In genomic region chr2:101517753-101518152, GRCh38 we compare ENCODE assay signal across 12 cellular contexts. TPM values are rescaled to one million over a fixed set of nuclear protein-coding genes. Genes with fewer than 3 reads are reported as not detected.
A peak's percentile ranks its signal among the peaks of the same experiment; 100 is the strongest.
DNase-seq lines count a peak whose midpoint lies in the region; ATAC-seq lines count a peak whose summit lies in the region.
"Had no signal": no experiment of that assay in that cellular context is flagged by ENCODE, and none has a peak within 500 bp of the region (broad histone marks: within the 10 kb centered on the region; RNA-seq: fewer than 3 reads in every experiment).

No MANE protein-coding gene starts in this region.

- H3K27ac ChIP-seq in iPS-20b (ENCODE audit: low read length), result peak overlapping the region; percentile 39
- H3K27ac ChIP-seq: thoracic aorta had no signal

- intact Hi-C loops in activated T-helper 1 cell treated with anti-CD3 and anti-CD28 coated beads, Interleukin-12 subunit alpha, Interleukin-12 subunit beta, Interleukin-2, Interleukin-4 antibody, amounts not matched to agents 30 ng/mL and 10 ng/mL and 1 ng/mL, durations not matched to agents 14 hours and 24 hours and 36 hours (cut with micrococcal nuclease), result loop anchor here (2.0 to 5.0 kb wide), 2 partner anchors 43 to 100 kb away; partner anchors contain the start of gene RFX8

- peaks cover 51% of the 10 kb centered on the region for H3K4me1 Mint-ChIP-seq in activated T-helper 1 cell treated with anti-CD3 and anti-CD28 coated beads, Interleukin-12 subunit alpha, Interleukin-12 subunit beta, Interleukin-2, Interleukin-4 antibody, amounts not matched to agents 30 ng/mL and 10 ng/mL and 1 ng/mL, durations not matched to agents 14 hours and 24 hours and 36 hours (ENCODE audit: low read depth)

- no peaks in the 10 kb centered on the region for H3K27me3 ChIP-seq in iPS-20b (ENCODE audit: insufficient read depth, low read length)

- peaks cover 7% of the 10 kb centered on the region for H3K36me3 Mint-ChIP-seq in activated T-helper 1 cell treated with anti-CD3 and anti-CD28 coated beads, Interleukin-12 subunit alpha, Interleukin-12 subunit beta, Interleukin-2, Interleukin-4 antibody, amounts not matched to agents 30 ng/mL and 10 ng/mL and 1 ng/mL, durations not matched to agents 14 hours and 24 hours and 36 hours (ENCODE audit: low read depth)
- H3K36me3 Mint-ChIP-seq: CD8-positive, alpha-beta T cell had no signal

- peak overlapping the region; percentile 33; the same call in 1 of the 2 replicates for H3K4me3 ChIP-seq in iPS-20b (ENCODE audit: low read length)
- H3K4me3 ChIP-seq: mucosa of descending colon, thoracic aorta had no signal

- no peak overlapping the region for H3K9ac ChIP-seq in iPS-20b (ENCODE audit: low read depth, low read length)

- peaks cover 7% of the 10 kb centered on the region; the same call in 1 of the 2 replicates for H3K9me3 ChIP-seq in iPS-20b (ENCODE audit: insufficient read depth, low read depth, low read length)
- H3K9me3 ChIP-seq: mucosa of descending colon, thoracic aorta had no signal

- H3K9me3 Mint-ChIP-seq in activated T-helper 1 cell treated with anti-CD3 and anti-CD28 coated beads, Interleukin-12 subunit alpha, Interleukin-12 subunit beta, Interleukin-2, Interleukin-4 antibody, amounts not matched to agents 30 ng/mL and 10 ng/mL and 1 ng/mL, durations not matched to agents 14 hours and 24 hours and 36 hours, result peaks cover 18% of the 10 kb centered on the region

- DNase-seq in AG08395 (ENCODE audit: low spot score) (peak; percentile 60), HT1080 (ENCODE audit: low read depth) (peak; percentile 95), NCI-H1048 (lab: John Stamatoyannopoulos, UW) (no peak), NCI-H2196 treated with DMSO at 0.1 percent for 48 hours (lab: John Stamatoyannopoulos, UW; ENCODE audit: unreplicated experiment) (no peak)
- DNase-seq in activated T-helper 1 cell treated with anti-CD3 and anti-CD28 coated beads, Interleukin-12 subunit alpha, Interleukin-12 subunit beta, Interleukin-2, Interleukin-4 antibody, amounts not matched to agents 30 ng/mL and 10 ng/mL and 1 ng/mL, durations not matched to agents 14 hours and 24 hours and 36 hours (ENCODE audit: low spot score), result no peak
- DNase-seq: CD8-positive, alpha-beta T cell; mucosa of descending colon had no signal

- H3K4me1 ChIP-seq in iPS-20b (ENCODE audit: insufficient read depth, low read length), result peaks cover 23% of the 10 kb centered on the region

- H3K4me3 Mint-ChIP-seq in activated T-helper 1 cell treated with anti-CD3 and anti-CD28 coated beads, Interleukin-12 subunit alpha, Interleukin-12 subunit beta, Interleukin-2, Interleukin-4 antibody, amounts not matched to agents 30 ng/mL and 10 ng/mL and 1 ng/mL, durations not matched to agents 14 hours and 24 hours and 36 hours, result peak overlapping the region; percentile 37
- H3K4me3 Mint-ChIP-seq: activated naive CD4-positive, alpha-beta T cell treated with anti-CD3 and anti-CD28 coated beads for 36 hours; CD8-positive, alpha-beta T cell had no signal

- ATAC-seq in HG02642 (IDR thresholded peaks at IDR 0.05; ENCODE audit: poor library complexity, unreplicated experiment) (no peak), GM19452 (IDR thresholded peaks at IDR 0.05; ENCODE audit: unreplicated experiment) (no peak)
- ATAC-seq: CD8-positive, alpha-beta T cell had no signal

- no peaks in the 10 kb centered on the region for H3K36me3 ChIP-seq in iPS-20b (ENCODE audit: insufficient read depth, low read depth, low read length)
- H3K36me3 ChIP-seq: thoracic aorta had no signal

- H3K27ac Mint-ChIP-seq in activated T-helper 1 cell treated with anti-CD3 and anti-CD28 coated beads, Interleukin-12 subunit alpha, Interleukin-12 subunit beta, Interleukin-2, Interleukin-4 antibody, amounts not matched to agents 30 ng/mL and 10 ng/mL and 1 ng/mL, durations not matched to agents 14 hours and 24 hours and 36 hours, result peak overlapping the region; percentile 3
- H3K27ac Mint-ChIP-seq: activated naive CD4-positive, alpha-beta T cell treated with anti-CD3 and anti-CD28 coated beads for 36 hours; CD8-positive, alpha-beta T cell had no signal

- peaks cover 3% of the 10 kb centered on the region for H3K27me3 Mint-ChIP-seq in activated T-helper 1 cell treated with anti-CD3 and anti-CD28 coated beads, Interleukin-12 subunit alpha, Interleukin-12 subunit beta, Interleukin-2, Interleukin-4 antibody, amounts not matched to agents 30 ng/mL and 10 ng/mL and 1 ng/mL, durations not matched to agents 14 hours and 24 hours and 36 hours (ENCODE audit: insufficient read depth)

RNA-seq across cellular contexts. Expression of gene RFX8, which starts 42.8 kb away (rescaled TPM):
- total RNA-seq in HT1080 (2014; rRNA removed; shearing (Covaris generic)), result 8.1 and 10.6 TPM in 2 replicates
- polyA plus RNA-seq in HT1080 (2015; cell fraction: cytosol; rRNA removed), result 8.8 and 11.3 TPM in 2 replicates
- 65.7 and 89.6 TPM in 2 replicates for polyA plus RNA-seq in HT1080 (2015; cell fraction: nucleus; rRNA removed)
- total RNA-seq in activated T-helper 1 cell treated with anti-CD3 and anti-CD28 coated beads, Interleukin-12 subunit alpha, Interleukin-12 subunit beta, Interleukin-2, Interleukin-4 antibody, amounts not matched to agents 30 ng/mL and 10 ng/mL and 1 ng/mL, durations not matched to agents 14 hours and 24 hours and 36 hours, result 0.78 and 1.2 TPM in 2 replicates
- total RNA-seq: CD8-positive, alpha-beta T cell; mucosa of descending colon had no signal

Comparison
In these comparisons a context has a peak if more than half of its experiments do, and no peak if none do; other contexts are left out.
1. DNase-seq: peak in AG08395 (single experiment) and HT1080 (single experiment); none in activated T-helper 1 cell treated with anti-CD3 and anti-CD28 coated beads, Interleukin-12 subunit alpha, Interleukin-12 subunit beta, Interleukin-2, Interleukin-4 antibody, amounts not matched to agents 30 ng/mL and 10 ng/mL and 1 ng/mL, durations not matched to agents 14 hours and 24 hours and 36 hours (single experiment), NCI-H1048 (single experiment) and NCI-H2196 treated with DMSO at 0.1 percent for 48 hours (single experiment).